Comparison of ENCODE assay signal across 12 cellular contexts in the genomic region with DNA sequence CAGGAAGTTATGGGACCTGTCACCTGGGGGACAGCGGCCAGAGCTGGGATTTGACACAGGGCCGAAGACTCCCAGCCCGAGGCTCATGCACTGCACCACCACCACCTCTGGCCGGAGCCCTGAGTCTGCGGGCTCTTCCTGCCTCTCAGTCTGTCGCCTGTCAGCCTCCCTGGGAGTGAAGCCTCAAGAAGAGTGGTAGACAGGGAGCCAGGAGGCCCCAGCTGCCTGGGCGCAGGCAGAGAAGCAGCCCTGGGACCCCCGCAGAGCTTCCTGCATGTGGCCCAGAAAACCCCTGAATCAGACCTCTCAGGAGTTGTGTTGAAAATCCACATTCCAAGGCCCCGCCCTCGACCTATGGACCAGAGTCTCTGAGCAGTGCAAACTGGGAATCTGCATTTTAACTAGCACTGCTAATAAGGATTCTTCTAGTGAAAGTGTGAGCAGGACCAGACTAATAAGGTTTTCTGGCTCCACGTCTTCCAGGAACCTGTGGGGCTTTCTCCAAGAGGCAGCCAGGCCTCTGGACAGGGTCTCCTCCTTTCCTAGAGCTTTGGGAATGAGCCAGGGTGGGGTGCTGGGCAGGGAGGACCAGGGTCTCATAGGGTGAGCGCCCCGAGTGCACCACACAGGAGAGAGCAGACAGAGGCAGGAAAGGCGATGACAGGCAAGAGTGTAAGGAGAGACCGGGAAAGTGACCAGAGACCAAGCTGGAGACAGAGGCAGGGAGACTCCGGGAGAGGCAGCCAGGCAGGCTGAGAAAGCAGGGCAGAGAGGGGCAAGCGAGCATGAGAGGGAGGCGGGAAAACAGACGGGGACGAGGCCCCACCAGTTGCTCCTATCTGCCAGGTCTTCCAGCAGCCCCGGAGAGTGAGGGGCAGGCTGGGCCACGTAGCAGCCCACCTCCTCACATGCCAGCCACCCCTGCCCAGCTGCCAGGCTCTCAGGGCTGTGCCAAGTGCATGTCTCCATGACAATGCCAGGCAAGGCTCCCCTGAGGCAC.
"Had no signal": no experiment of that assay in that cellular context is flagged by ENCODE, and none has a peak within 500 bp of the region (broad histone marks: within the 10 kb centered on the region; RNA-seq: fewer than 3 reads in every experiment).

No MANE protein-coding gene starts in this region.

- ATAC-seq: activated CD8-positive, alpha-beta T cell treated with anti-CD3 and anti-CD28 coated beads for 36 hours; gastrocnemius medialis had no signal

- DNase-seq: activated CD4-positive, alpha-beta T cell treated with anti-CD3 and anti-CD28 coated beads for 1 hour; activated CD8-positive, alpha-beta T cell treated with anti-CD3 and anti-CD28 coated beads for 36 hours; activated gamma-delta T cell; anterior cingulate cortex; dermis blood vessel endothelial cell; gastrocnemius medialis; immature natural killer cell; stimulated activated CD4-positive, alpha-beta T cell treated with anti-CD3 and anti-CD28 coated beads, Interleukin-12 subunit alpha, Interleukin-12 subunit beta, amount 100 ng/mL, for 4 hours; stimulated activated CD4-positive, alpha-beta T cell treated with anti-CD3 and anti-CD28 coated beads, Interleukin-2, amount 100 ng/mL, for 24 hours; substantia nigra had no signal

- H3K36me3 ChIP-seq: gastrocnemius medialis, heart left ventricle, tibial nerve had no signal

- H3K27me3 Mint-ChIP-seq: activated CD8-positive, alpha-beta T cell treated with anti-CD3 and anti-CD28 coated beads for 36 hours had no signal

- H3K4me3 Mint-ChIP-seq: activated CD8-positive, alpha-beta T cell treated with anti-CD3 and anti-CD28 coated beads for 36 hours; immature natural killer cell had no signal

- H3K27ac ChIP-seq: gastrocnemius medialis, heart left ventricle, tibial nerve had no signal

- H3K27me3 ChIP-seq: tibial nerve had no signal

- H3K9me3 Mint-ChIP-seq: immature natural killer cell had no signal

- H3K27ac Mint-ChIP-seq: activated CD8-positive, alpha-beta T cell treated with anti-CD3 and anti-CD28 coated beads for 36 hours; immature natural killer cell had no signal

- H3K4me3 ChIP-seq: gastrocnemius medialis, heart left ventricle, tibial nerve had no signal

- H3K9me3 ChIP-seq: gastrocnemius medialis had no signal
